21 cellular contexts compared by ENCODE assay signal in the genomic region with DNA sequence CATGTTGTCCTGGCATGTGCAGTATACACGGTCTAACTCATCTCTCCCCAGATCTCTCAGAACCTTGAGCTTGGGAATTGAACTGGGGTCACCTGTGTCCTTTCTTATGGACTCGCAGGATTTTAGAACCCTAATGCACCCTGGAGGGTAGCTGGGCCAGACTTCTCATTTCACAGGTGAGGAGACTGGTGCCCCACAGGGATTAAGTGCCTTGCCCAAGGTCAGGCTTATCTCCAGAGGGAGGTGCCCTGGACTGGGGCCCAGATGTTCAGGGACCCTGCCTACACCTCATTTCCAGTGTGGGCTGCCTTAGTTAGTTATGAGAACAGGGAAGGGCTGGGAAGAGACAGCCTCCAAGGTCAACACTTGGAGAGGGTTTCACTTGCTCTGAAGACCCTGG.
"Had no signal": no experiment of that assay in that cellular context is flagged by ENCODE, and none has a peak within 500 bp of the region (broad histone marks: within the 10 kb centered on the region; RNA-seq: fewer than 3 reads in every experiment).

No MANE protein-coding gene starts in this region.

- H3K27ac Mint-ChIP-seq: memory B cell, naive B cell, neural progenitor cell had no signal

- H3K36me3 Mint-ChIP-seq: memory B cell, naive B cell had no signal

- H3K27me3 ChIP-seq: dorsolateral prefrontal cortex, gastrocnemius medialis, heart right ventricle, neural progenitor cell, stomach, transverse colon had no signal

- ATAC-seq: gastrocnemius medialis, heart right ventricle, left lobe of liver, sciatic nerve had no signal

- H3K27ac ChIP-seq: dorsolateral prefrontal cortex, esophagus muscularis mucosa, gastrocnemius medialis, heart right ventricle, neural progenitor cell, parathyroid adenoma, prostate gland, stomach, thoracic aorta, transverse colon had no signal

- DNase-seq: central memory CD4-positive, alpha-beta T cell; cortex of kidney; dorsolateral prefrontal cortex; effector memory CD4-positive, alpha-beta T cell; gastrocnemius medialis; heart right ventricle; hypothalamus; naive B cell; occipital lobe; stimulated activated naive CD4-positive, alpha-beta T cell; stomach; substantia nigra; transverse colon had no signal

- H3K36me3 ChIP-seq: gastrocnemius medialis, neural progenitor cell, prostate gland, thoracic aorta, transverse colon had no signal

- H3K9me3 ChIP-seq: esophagus muscularis mucosa, gastrocnemius medialis, heart right ventricle, prostate gland, stomach, thoracic aorta, transverse colon had no signal

- H3K9ac ChIP-seq: neural progenitor cell, parathyroid adenoma had no signal

- H3K4me3 Mint-ChIP-seq: memory B cell, neural progenitor cell had no signal

- H3K4me3 ChIP-seq: dorsolateral prefrontal cortex, esophagus muscularis mucosa, gastrocnemius medialis, heart right ventricle, neural progenitor cell, prostate gland, stomach, thoracic aorta, transverse colon had no signal

- H3K4me1 ChIP-seq: parathyroid adenoma, prostate gland had no signal

- H3K9me3 Mint-ChIP-seq: memory B cell, naive B cell, neural progenitor cell had no signal
